ENCODE assay signal across 36 cellular contexts in genomic region chr1:210228158-210228557, GRCh38. TPM values are rescaled to one million over a fixed set of nuclear protein-coding genes. Genes with fewer than 3 reads are reported as not detected.
"Had no signal": no experiment of that assay in that cellular context is flagged by ENCODE, and none has a peak within 500 bp of the region (broad histone marks: within the 10 kb centered on the region; RNA-seq: fewer than 3 reads in every experiment).

No MANE protein-coding gene starts in this region.

- H3K27ac ChIP-seq: adrenal gland, ascending aorta, body of pancreas, brain microvascular endothelial cell, breast epithelium, cardiac muscle cell had no signal

- H3K36me3 ChIP-seq: adrenal gland, brain microvascular endothelial cell, breast epithelium, cardiac muscle cell had no signal

- H3K4me3 ChIP-seq: adrenal gland, ascending aorta, body of pancreas, breast epithelium, cardiac muscle cell had no signal

- H3K9me3 ChIP-seq: adrenal gland, ascending aorta, body of pancreas, breast epithelium had no signal

- ATAC-seq: activated naive CD4-positive, alpha-beta T cell treated with anti-CD3 and anti-CD28 coated beads, Interleukin-2, amount 50 U/mL, for 72 hours; activated naive CD8-positive, alpha-beta T cell treated with anti-CD3 and anti-CD28 coated beads, Interleukin-2, amount 50 U/mL, for 24 hours; activated T-cell treated with anti-CD3 and anti-CD28 coated beads, Interleukin-2, amount 50 U/mL, for 4 hours; activated T-cell treated with anti-CD3 and anti-CD28 coated beads, Interleukin-2, amount 50 U/mL, for 72 hours; activated T-helper 17 cell treated with anti-CD3 and anti-CD28 coated beads, Interleukin-2, amount 50 U/mL, for 72 hours; body of pancreas had no signal

- FAIRE-seq: astrocyte, bronchial epithelial cell had no signal

- H3K27me3 ChIP-seq: ascending aorta, brain microvascular endothelial cell, breast epithelium had no signal

- DNase-seq: activated effector memory CD4-positive, alpha-beta T cell treated with anti-CD3 and anti-CD28 coated beads, Interleukin-2, amount 50 U/mL, for 16 hours; activated effector memory CD4-positive, alpha-beta T cell treated with Interleukin-2 at 50 U/mL for 16 hours; activated gamma-delta T cell; activated gamma-delta T cell treated with Interleukin-2 at 50 U/mL for 16 hours; activated naive CD4-positive, alpha-beta T cell; activated naive CD4-positive, alpha-beta T cell treated with anti-CD3 and anti-CD28 coated beads for 36 hours; activated naive CD4-positive, alpha-beta T cell treated with anti-CD3 and anti-CD28 coated beads, Interleukin-2, amount 10 ng/mL, durations not matched to agents 7 days and 5 days; activated naive CD4-positive, alpha-beta T cell treated with anti-CD3 and anti-CD28 coated beads, Interleukin-2, amount 50 U/mL, for 16 hours; activated naive CD4-positive, alpha-beta T cell treated with Interleukin-2 at 50 U/mL for 16 hours; activated naive CD8-positive, alpha-beta T cell treated with anti-CD3 and anti-CD28 coated beads for 36 hours; activated naive CD8-positive, alpha-beta T cell treated with anti-CD3 and anti-CD28 coated beads, Interleukin-2, amount 10 ng/mL, durations not matched to agents 7 days and 5 days; activated naive CD8-positive, alpha-beta T cell treated with anti-CD3 and anti-CD28 coated beads, Interleukin-2, amount 50 U/mL, for 24 hours; activated T-cell treated with anti-CD3 and anti-CD28 coated beads, Interleukin-2, amount 50 U/mL, for 1 hour; activated T-cell treated with anti-CD3 and anti-CD28 coated beads, Interleukin-2, amount 50 U/mL, for 24 hours; activated T-cell treated with anti-CD3 and anti-CD28 coated beads, Interleukin-2, amount 50 U/mL, for 4 hours; activated T-cell treated with anti-CD3 and anti-CD28 coated beads, Interleukin-2, amount 50 U/mL, for 48 hours; activated T-cell treated with anti-CD3 and anti-CD28 coated beads, Interleukin-2, amount 50 U/mL, for 72 hours; adrenal gland; amniotic stem cell; amygdala; anterior cingulate cortex; aorta; body of pancreas; brain microvascular endothelial cell; caudate nucleus; central memory CD4-positive, alpha-beta T cell; cerebellar nuclear complex had no signal

RNA-seq across cellular contexts. Expression of gene SERTAD4, which starts 4.4 kb away (rescaled TPM):
- total RNA-seq: activated naive CD4-positive, alpha-beta T cell treated with anti-CD3 and anti-CD28 coated beads for 36 hours; activated naive CD4-positive, alpha-beta T cell treated with anti-CD3 and anti-CD28 coated beads, Interleukin-2, amount 50 U/mL, for 72 hours; activated naive CD8-positive, alpha-beta T cell treated with anti-CD3 and anti-CD28 coated beads for 36 hours; activated naive CD8-positive, alpha-beta T cell treated with anti-CD3 and anti-CD28 coated beads, Interleukin-2, amount 10 ng/mL, durations not matched to agents 7 days and 5 days; activated T-cell treated with anti-CD3 and anti-CD28 coated beads, Interleukin-2, amount 50 U/mL, for 4 hours; activated T-cell treated with anti-CD3 and anti-CD28 coated beads, Interleukin-2, amount 50 U/mL, for 72 hours; activated T-helper 1 cell treated with anti-CD3 and anti-CD28 coated beads, Interleukin-12 subunit alpha, Interleukin-12 subunit beta, Interleukin-2, Interleukin-4 antibody, amounts not matched to agents 30 ng/mL and 10 ng/mL and 1 ng/mL, durations not matched to agents 14 hours and 24 hours and 36 hours; activated T-helper 17 cell treated with anti-CD3 and anti-CD28 coated beads, Interleukin-2, amount 50 U/mL, for 72 hours; activated T-helper 2 cell treated with anti-CD3 and anti-CD28 coated beads, Interferon-gamma antibody, Interleukin-2, Interleukin-4, amounts not matched to agents 10 μg/mL and 5 μg/mL and 100 μg/mL, durations not matched to agents 14 hours and 24 hours and 36 hours had no signal
